8 cellular contexts compared by ENCODE assay signal in genomic region chr11:4607782-4608666, GRCh38. TPM values are rescaled to one million over a fixed set of nuclear protein-coding genes. Genes with fewer than 3 reads are reported as not detected.
DNase-seq lines count a peak whose midpoint lies in the region; ATAC-seq and TF ChIP-seq lines count a peak whose summit lies in the region.

A gene with protein sequence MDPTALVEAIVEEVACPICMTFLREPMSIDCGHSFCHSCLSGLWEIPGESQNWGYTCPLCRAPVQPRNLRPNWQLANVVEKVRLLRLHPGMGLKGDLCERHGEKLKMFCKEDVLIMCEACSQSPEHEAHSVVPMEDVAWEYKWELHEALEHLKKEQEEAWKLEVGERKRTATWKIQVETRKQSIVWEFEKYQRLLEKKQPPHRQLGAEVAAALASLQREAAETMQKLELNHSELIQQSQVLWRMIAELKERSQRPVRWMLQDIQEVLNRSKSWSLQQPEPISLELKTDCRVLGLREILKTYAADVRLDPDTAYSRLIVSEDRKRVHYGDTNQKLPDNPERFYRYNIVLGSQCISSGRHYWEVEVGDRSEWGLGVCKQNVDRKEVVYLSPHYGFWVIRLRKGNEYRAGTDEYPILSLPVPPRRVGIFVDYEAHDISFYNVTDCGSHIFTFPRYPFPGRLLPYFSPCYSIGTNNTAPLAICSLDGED (minus strand): TSS chr11:4608231. CDS start chr11:4605504, 2,727 bp downstream.

- intact Hi-C loops in adrenal gland (cut with DNase I): no loop called here
- intact Hi-C loops in cardiac septum (cut with DNase I): no loop called here
- intact Hi-C loops in posterior cingulate gyrus (cut with DNase I): loop anchor here (2.0 kb wide), 1 partner anchor 29 kb away; the partner anchor contains the start of gene OR51D1
- intact Hi-C loops in upper lobe of right lung (cut with DNase I): no loop called here

- POLR2A ChIA-PET in T-cell (lab: Charles Lee): interaction anchor here in 1 of 2 donors (0.7 kb wide), 1 partner anchor 10 kb away, joined by 6 read pairs; no protein-coding TSS in a partner anchor

- H3K36me3 Mint-ChIP-seq in T-cell: peaks cover 18% of the 10 kb centered on the region

- H3K4me1 ChIP-seq in adrenal gland (replicated peaks in 1 of 2): peaks cover 0 to 14% of the 10 kb centered on the region in 2 donors
- peaks cover 13% of the 10 kb centered on the region for H3K4me1 ChIP-seq in upper lobe of right lung

- H3K27me3 ChIP-seq in adrenal gland (no peaks in the 10 kb centered on the region), upper lobe of right lung (no peaks in the 10 kb centered on the region)

- H3K27ac Mint-ChIP-seq in T-cell: peak within 1 kb of the TSS; percentile 86 to 93

- DNase-seq in GM10266 (ENCODE audit: extremely low spot score) (peak; percentile 92), NCI-H1092 (lab: John Stamatoyannopoulos, UW) (peak; percentile 78), T-cell (peak; percentile 90 to 97 (median 94)), adrenal gland (peak; percentile 96 to 98 (median 97)), cardiac septum (ENCODE audit: low spot score) (peak; percentile 99), posterior cingulate gyrus (peak; percentile 94 to 100 (median 98)), upper lobe of right lung (peak; percentile 99)

- peaks cover 0 to 7% (median 0%) of the 10 kb centered on the region in 3 donors for H3K9me3 Mint-ChIP-seq in T-cell

- WGBS in adrenal gland, 4 donors: 4 to 6% (median 5%) methylated on average over 23 to 43 of the region's 43 CpGs

- H3K27me3 Mint-ChIP-seq in T-cell: no peaks in the 10 kb centered on the region

- H3K36me3 ChIP-seq in adrenal gland (replicated peaks in 1 of 2): peaks cover 0 to 13% of the 10 kb centered on the region in 2 donors
- H3K36me3 ChIP-seq in upper lobe of right lung: peaks cover 24% of the 10 kb centered on the region

- H3K4me1 Mint-ChIP-seq in T-cell: peaks cover 46 to 58% (median 50%) of the 10 kb centered on the region in 3 donors

- peak; percentile 100 for ATAC-seq in HG02588 (IDR thresholded peaks at IDR 0.05; ENCODE audit: unreplicated experiment)
- ATAC-seq in T-cell (replicated peaks in 1 of 4): peak; percentile 100
- ATAC-seq in upper lobe of right lung: peak; percentile 100

- H3K27ac ChIP-seq in adrenal gland: peak within 1 kb of the TSS; percentile 58 to 90 (median 86)
- peak within 1 kb of the TSS; percentile 92 for H3K27ac ChIP-seq in upper lobe of right lung

- CTCF ChIA-PET in T-cell (lab: Charles Lee): interaction anchor here in 1 of 2 donors (0.7 to 1.3 kb wide), 3 partner anchors 23 to 29 kb away, joined by 3 read pairs; partner anchors contain the start of gene OR51D1

- H3K9me3 ChIP-seq in adrenal gland (replicated peaks in 1 of 3): no peaks in the 10 kb centered on the region
- no peaks in the 10 kb centered on the region for H3K9me3 ChIP-seq in upper lobe of right lung

- peak within 1 kb of the TSS; percentile 92 to 94 (median 92) for H3K4me3 Mint-ChIP-seq in T-cell

- peak; percentile 67 to 84 for TF ChIP-seq POLR2A in adrenal gland (IDR thresholded peaks at IDR 0.05)

- H3K4me3 ChIP-seq in adrenal gland: peak within 1 kb of the TSS; percentile 7 to 68 (median 46)
- peak within 1 kb of the TSS; percentile 71 for H3K4me3 ChIP-seq in upper lobe of right lung

- TF ChIP-seq CTCF in GM10266 (IDR thresholded peaks at IDR 0.05; ENCODE audit: control insufficient read depth, insufficient read depth, low read depth, missing control alignments): no peak
- TF ChIP-seq CTCF in adrenal gland (IDR thresholded peaks at IDR 0.05): peak in 3 of 6 experiments; percentile 19 to 31 (median 29)
- no peak for TF ChIP-seq CTCF in upper lobe of right lung (IDR thresholded peaks at IDR 0.05)

RNA-seq across cellular contexts. Expression of the gene that starts here (rescaled TPM):
- total RNA-seq in T-cell: 10 to 100 TPM in 3 of 5 donors, 1 to 10 TPM in 2; 7.6 to 22.0 (median 17.4) TPM
- 10 to 100 TPM in 7 of 8 donors, 1 to 10 TPM in 1; 6.4 to 23.3 (median 15.7) TPM for total RNA-seq in adrenal gland
- 10 to 100 TPM in 1 of 3 donors, 1 to 10 TPM in 2; 2.8 to 11.8 (median 5.1) TPM for polyA plus RNA-seq in adrenal gland
- 7.8 TPM for total RNA-seq in cardiac septum
- total RNA-seq in upper lobe of right lung: 12.4 TPM

Comparison
In these comparisons a context has a peak if more than half of its experiments do, and no peak if none do; other contexts are left out.
1. Peak in every context shown above with its lines: DNase-seq, ATAC-seq, H3K4me3 ChIP-seq and H3K27ac ChIP-seq.